ENCODE assay signal across 1 cellular context in genomic region chr2:201126308-201127127, GRCh38.
TF ChIP-seq lines count a peak whose summit lies in the region.

No MANE protein-coding gene starts in this region.

TF ChIP-seq in HepG2, 621 proteins besides CTCF, POLR2A, EP300 and RAD21:
- TF ChIP-seq ZNF280D (CRISPR knock-in tag; IDR thresholded peaks at IDR 0.05) (no peak), GATAD2A (CRISPR knock-in tag; IDR thresholded peaks at IDR 0.05) (0 out of 2 replicates have a peak, but pooled peaks have one; percentile 33), IKZF4 (CRISPR knock-in tag; IDR thresholded peaks at IDR 0.05; ENCODE audit: borderline replicate concordance, low read depth, not compliant biosample characterization) (no peak), ZC3H4 (CRISPR knock-in tag; IDR thresholded peaks at IDR 0.05; ENCODE audit: borderline replicate concordance) (no peak), YEATS2 (CRISPR knock-in tag; IDR thresholded peaks at IDR 0.05; ENCODE audit: borderline replicate concordance) (peak; percentile 25; the same call in 1 of the 2 replicates), ZNF512 (CRISPR knock-in tag; IDR thresholded peaks at IDR 0.05) (peak; percentile 66; the same call in 1 of the 2 replicates), ZNF646 (CRISPR knock-in tag; IDR thresholded peaks at IDR 0.05) (no peak), KDM4B (CRISPR knock-in tag; IDR thresholded peaks at IDR 0.05) (no peak), MEF2D (CRISPR knock-in tag; IDR thresholded peaks at IDR 0.05) (0 out of 2 replicates have a peak, but pooled peaks have one; percentile 21), YY1 (IDR thresholded peaks at IDR 0.05; ENCODE audit: insufficient read depth, insufficient replicate concordance, low read depth, low read length) (peak; percentile 24), TFAP4 (IDR thresholded peaks at IDR 0.05; ENCODE audit: borderline replicate concordance, low read depth) (no peak), ZNF432 (CRISPR knock-in tag; IDR thresholded peaks at IDR 0.05; ENCODE audit: borderline replicate concordance) (no peak), NR2F6 (IDR thresholded peaks at IDR 0.05) (no peak), NR2F6 (CRISPR knock-in tag; IDR thresholded peaks at IDR 0.05) (no peak), NCOA2 (CRISPR knock-in tag; IDR thresholded peaks at IDR 0.05) (0 out of 2 replicates have a peak, but pooled peaks have one; percentile 11), RFXAP (CRISPR knock-in tag; IDR thresholded peaks at IDR 0.05; ENCODE audit: borderline replicate concordance) (no peak), ARNTL (CRISPR knock-in tag; IDR thresholded peaks at IDR 0.05) (no peak), HNRNPUL1 (IDR thresholded peaks at IDR 0.05; ENCODE audit: low read depth, low read length) (no peak)
